ENCODE assay signal across 7 cellular contexts in genomic region chr12:124381454-124382207, GRCh38.
DNase-seq lines count a peak whose midpoint lies in the region; ATAC-seq and TF ChIP-seq lines count a peak whose summit lies in the region.

No MANE protein-coding gene starts in this region.

- ATAC-seq in upper lobe of left lung (ENCODE audit: low FRiP score in 2 of 2), result peak; percentile 87 to 89
- ATAC-seq in GM18867 (IDR thresholded peaks at IDR 0.05; ENCODE audit: unreplicated experiment), result no peak

- peak in 1 of 4 donors; percentile 33 for TF ChIP-seq POLR2A in upper lobe of left lung (IDR thresholded peaks at IDR 0.05)

- H3K27ac ChIP-seq in coronary artery (peak overlapping the region; percentile 82 to 87), upper lobe of left lung (peak overlapping the region; percentile 75 to 89 (median 88))

- WGBS in upper lobe of left lung, 2 donors, result 28 to 33% methylated on average over 11 to 21 of the region's 22 CpGs

- DNase-seq in NOMO-1 treated with dmso at 0.1 percent for 144 hours (lab: John Stamatoyannopoulos, UW; ENCODE audit: unreplicated experiment), result peak; percentile 36
- DNase-seq in coronary artery (ENCODE audit: low spot score), result peak; percentile 97
- peak; percentile 81 for DNase-seq in medulla oblongata (ENCODE audit: extremely low spot score)
- DNase-seq in upper lobe of left lung, result peak; percentile 96 to 97
- no peak for DNase-seq in activated CD4-positive, alpha-beta T cell treated with anti-CD3 and anti-CD28 coated beads for 1 hour
- DNase-seq in germinal center (ENCODE audit: low spot score), result no peak

- H3K4me3 ChIP-seq in coronary artery, result no peak overlapping the region
- no peak overlapping the region for H3K4me3 ChIP-seq in upper lobe of left lung

- no peaks in the 10 kb centered on the region for H3K27me3 ChIP-seq in upper lobe of left lung

- H3K4me1 ChIP-seq in upper lobe of left lung, result peaks cover 41 to 73% (median 50%) of the 10 kb centered on the region in 4 donors

- H3K9me3 ChIP-seq in upper lobe of left lung, result no peaks in the 10 kb centered on the region

- peak in 3 of 4 donors; percentile 38 to 92 (median 87) for TF ChIP-seq EP300 in upper lobe of left lung (IDR thresholded peaks at IDR 0.05)

- H3K36me3 ChIP-seq in upper lobe of left lung, result peaks cover 7 to 82% (median 55%) of the 10 kb centered on the region in 4 donors

- TF ChIP-seq CTCF in coronary artery (IDR thresholded peaks at IDR 0.05) (no peak), upper lobe of left lung (IDR thresholded peaks at IDR 0.05) (no peak)

Comparison
In these comparisons a context has a peak if more than half of its experiments do, and no peak if none do; other contexts are left out.
1. DNase-seq: peak in NOMO-1 treated with dmso at 0.1 percent for 144 hours (single experiment), coronary artery (single experiment), medulla oblongata (single experiment) and upper lobe of left lung (2 of 2); none in activated CD4-positive, alpha-beta T cell treated with anti-CD3 and anti-CD28 coated beads for 1 hour (single experiment) and germinal center (single experiment).